ENCODE assay signal across 1 cellular context in genomic region chr2:40404500-40404899, GRCh38.
A peak's percentile ranks its signal among the peaks of the same experiment; 100 is the strongest.
TF ChIP-seq lines count a peak whose summit lies in the region.

No MANE protein-coding gene starts in this region.

TF ChIP-seq in GM12878, 131 proteins besides CTCF, POLR2A, EP300 and RAD21:
- TF ChIP-seq BHLHE40 (IDR thresholded peaks at IDR 0.05; ENCODE audit: borderline replicate concordance in 1 of 2, low read depth in 2 of 2, low read length in 1 of 2), result peak in 1 of 2 experiments; percentile 11; a peak in 1 of 4 replicates
- no peak for TF ChIP-seq POU2F2 (IDR thresholded peaks at IDR 0.05; ENCODE audit: borderline replicate concordance, low read depth, low read length)
TF ChIP-seq in GM12878: peak in this region for 1.
